In the genomic region with DNA sequence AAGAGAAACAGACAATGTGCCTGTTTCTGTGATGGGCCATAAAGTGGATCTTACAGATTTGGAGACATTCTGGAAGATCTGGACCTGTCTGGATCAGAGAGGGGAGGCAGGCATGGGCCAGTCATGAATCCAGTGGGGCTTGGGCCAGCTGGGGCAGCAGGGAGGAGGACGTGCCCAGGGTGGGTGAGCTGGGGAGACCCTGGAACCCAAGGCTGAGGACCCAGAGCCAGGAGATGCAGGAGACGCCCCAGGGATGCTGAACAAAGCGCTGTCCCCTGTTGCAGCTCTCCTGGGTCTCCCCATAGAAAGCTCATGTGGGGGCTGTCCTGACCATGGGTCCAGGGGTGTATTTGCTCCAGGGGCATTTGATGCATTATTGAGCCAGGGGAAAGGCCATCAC, we compare ENCODE assay signal across 17 cellular contexts. TPM values are rescaled to one million over a fixed set of nuclear protein-coding genes. Genes with fewer than 3 reads are reported as not detected.
"Had no signal": no experiment of that assay in that cellular context is flagged by ENCODE, and none has a peak within 500 bp of the region (broad histone marks: within the 10 kb centered on the region; RNA-seq: fewer than 3 reads in every experiment).

No MANE protein-coding gene starts in this region.

- H3K4me3 Mint-ChIP-seq: activated B cell treated with CpG ODN at 0.5 μM for 24 hours; brain; central memory CD8-positive, alpha-beta T cell; endodermal cell; immature natural killer cell; T-cell had no signal

- H3K4me1 Mint-ChIP-seq: brain; central memory CD8-positive, alpha-beta T cell; endodermal cell; immature natural killer cell had no signal

- DNase-seq: activated B cell treated with CpG ODN at 0.5 μM for 24 hours; activated CD4-positive, alpha-beta T cell treated with anti-CD3 and anti-CD28 coated beads, Interleukin-2, amount 50 U/mL, for 4 hours; activated gamma-delta T cell; amygdala; endodermal cell; immature natural killer cell; left cardiac atrium; lower lobe of right lung; midbrain; right cardiac atrium; stimulated activated naive CD4-positive, alpha-beta T cell; T-cell had no signal

- FAIRE-seq: TTC549 had no signal

- H3K27ac Mint-ChIP-seq: activated B cell treated with CpG ODN at 0.5 μM for 24 hours, brain, endodermal cell, T-cell had no signal

- ATAC-seq: left cardiac atrium, lower lobe of right lung, right cardiac atrium, T-cell had no signal

- H3K36me3 Mint-ChIP-seq: brain, immature natural killer cell, T-cell had no signal

- H3K9me3 Mint-ChIP-seq: activated B cell treated with CpG ODN at 0.5 μM for 24 hours; brain; central memory CD8-positive, alpha-beta T cell; endodermal cell; immature natural killer cell; T-cell had no signal

RNA-seq across cellular contexts. Expression of a gene that starts 1.5 kb away (rescaled TPM):
- total RNA-seq: activated B cell treated with CpG ODN at 0.5 μM for 24 hours, endodermal cell, progenitor cell of endocrine pancreas, T-cell had no signal

RNA-seq across cellular contexts. Expression of a gene that starts 26.2 kb away (rescaled TPM):
- total RNA-seq: temporal lobe had no signal
